In the genomic region with DNA sequence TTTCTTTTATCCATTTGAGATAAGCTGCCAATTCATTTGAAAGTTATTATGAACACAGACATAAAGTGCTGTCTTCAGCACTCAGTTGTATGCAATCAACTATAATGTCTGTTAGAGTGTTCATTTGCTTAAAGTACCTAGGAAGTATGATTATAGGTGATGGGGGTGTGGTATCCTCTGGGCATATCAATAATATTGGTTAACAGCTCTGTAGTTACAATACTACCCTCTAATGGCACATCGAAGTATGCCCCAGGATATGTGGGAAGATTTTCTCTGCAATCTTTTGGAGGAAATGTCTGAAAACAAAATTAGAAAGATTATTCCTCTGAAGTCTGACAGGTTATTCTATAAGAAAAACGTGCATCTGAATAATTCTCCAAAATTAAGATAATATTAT, we compare ENCODE assay signal across 10 cellular contexts.
DNase-seq lines count a peak whose midpoint lies in the region; ATAC-seq, FAIRE-seq and TF ChIP-seq lines count a peak whose summit lies in the region.
"Had no signal": no experiment of that assay in that cellular context is flagged by ENCODE, and none has a peak within 500 bp of the region (broad histone marks: within the 10 kb centered on the region; RNA-seq: fewer than 3 reads in every experiment).

No MANE protein-coding gene starts in this region.

- H3K9me3 ChIP-seq in astrocyte (ENCODE audit: insufficient read depth, low read depth, low read length) (no peaks in the 10 kb centered on the region), left lung (no peaks in the 10 kb centered on the region)
- H3K9me3 ChIP-seq in effector memory CD4-positive, alpha-beta T cell (ENCODE audit: control insufficient read depth, low read length) = no peaks in the 10 kb centered on the region

- H3K79me2 ChIP-seq in astrocyte (ENCODE audit: insufficient read depth, low read length) = no peaks in the 10 kb centered on the region

- no peak for FAIRE-seq in astrocyte (lab: Jason Lieb, UNC)

- H3K4me3 ChIP-seq in astrocyte (ENCODE audit: insufficient read depth, low read depth, low read length) (no peak overlapping the region), left lung (no peak overlapping the region)
- H3K4me3 ChIP-seq in effector memory CD4-positive, alpha-beta T cell (ENCODE audit: insufficient read depth, low read depth, low read length, poor library complexity, severe bottlenecking) = no peak overlapping the region

- H3K4me3 Mint-ChIP-seq in astrocyte (ENCODE audit: unreplicated experiment) = no peak overlapping the region

- H3K4me1 Mint-ChIP-seq in astrocyte (ENCODE audit: low read depth, unreplicated experiment) = peaks cover 19% of the 10 kb centered on the region

- H3K27ac ChIP-seq in astrocyte (ENCODE audit: low read depth, low read length) (no peak overlapping the region), left lung (no peak overlapping the region)
- no peak overlapping the region for H3K27ac ChIP-seq in effector memory CD4-positive, alpha-beta T cell (ENCODE audit: insufficient read depth, low read length, poor library complexity, severe bottlenecking)

- H3K4me1 ChIP-seq in astrocyte (ENCODE audit: insufficient read depth, low read length) (no peaks in the 10 kb centered on the region), left lung (no peaks in the 10 kb centered on the region)
- H3K4me1 ChIP-seq in effector memory CD4-positive, alpha-beta T cell (ENCODE audit: control insufficient read depth, insufficient read depth, low read length, poor library complexity, severe bottlenecking) = no peaks in the 10 kb centered on the region

- H3K36me3 ChIP-seq in astrocyte (ENCODE audit: insufficient read depth, low read length) = no peaks in the 10 kb centered on the region
- H3K36me3 ChIP-seq in left lung = no peaks in the 10 kb centered on the region
- no peaks in the 10 kb centered on the region for H3K36me3 ChIP-seq in effector memory CD4-positive, alpha-beta T cell (ENCODE audit: control insufficient read depth, insufficient read depth, low read length)

- no peaks in the 10 kb centered on the region for H3K36me3 Mint-ChIP-seq in astrocyte (ENCODE audit: low read depth, unreplicated experiment)

- H3K9me3 Mint-ChIP-seq in astrocyte (ENCODE audit: unreplicated experiment) = peaks cover 6% of the 10 kb centered on the region

- TF ChIP-seq CTCF in astrocyte (IDR thresholded peaks at IDR 0.05; ENCODE audit: insufficient read depth, low read depth, low read length) (peak; percentile 44), left lung (IDR thresholded peaks at IDR 0.05) (peak in 1 of 2 donors; percentile 22)

- intact Hi-C loops in left lung (cut with DNase I) = no loop called here

- peak; percentile 31 for ATAC-seq in left lung
- no peak for ATAC-seq in GM19467 (IDR thresholded peaks at IDR 0.05; ENCODE audit: unreplicated experiment)

- H3K4me2 ChIP-seq in astrocyte (ENCODE audit: low read length) = no peak overlapping the region

- no peaks in the 10 kb centered on the region for H4K20me1 ChIP-seq in astrocyte (ENCODE audit: insufficient read depth, low read length)

- no peak overlapping the region for H3K9ac ChIP-seq in astrocyte (ENCODE audit: low read length)

- DNase-seq in AG20443 (ENCODE audit: low spot score) (peak; percentile 37), HCEC 1CT (peak; percentile 18), astrocyte (ENCODE audit: low read depth) (no peak), left lung (no peak)
- DNase-seq in activated effector memory CD4-positive, alpha-beta T cell treated with Interleukin-2 at 50 U/mL for 16 hours = no peak
- no peak for DNase-seq in effector memory CD4-positive, alpha-beta T cell
- DNase-seq in central memory CD4-positive, alpha-beta T cell = no peak
- DNase-seq: activated CD8-positive, alpha-beta memory T cell treated with anti-CD3 and anti-CD28 coated beads, Interleukin-2, amount 50 U/mL, for 4 hours; NCI-H526 treated with DMSO at 0.1 percent for 48 hours had no signal

- no peaks in the 10 kb centered on the region for H3K27me3 Mint-ChIP-seq in astrocyte (ENCODE audit: low read depth, unreplicated experiment)

- no peak overlapping the region for H3K27ac Mint-ChIP-seq in astrocyte (ENCODE audit: unreplicated experiment)

- no peaks in the 10 kb centered on the region for H3K27me3 ChIP-seq in astrocyte (ENCODE audit: insufficient read depth, low read length)
- H3K27me3 ChIP-seq in left lung = no peaks in the 10 kb centered on the region
- H3K27me3 ChIP-seq in effector memory CD4-positive, alpha-beta T cell (replicated peaks; ENCODE audit: control insufficient read depth, insufficient read depth, low read length, poor library complexity, severe bottlenecking) = no peaks in the 10 kb centered on the region

- no peak overlapping the region for H2AFZ ChIP-seq in astrocyte (ENCODE audit: low read depth, low read length)

Comparison
In these comparisons a context has a peak if more than half of its experiments do, and no peak if none do; other contexts are left out.
1. DNase-seq: peak in AG20443 (single experiment) and HCEC 1CT (single experiment); none in astrocyte (single experiment), left lung (0 of 2), activated effector memory CD4-positive, alpha-beta T cell treated with Interleukin-2 at 50 U/mL for 16 hours (single experiment), effector memory CD4-positive, alpha-beta T cell (0 of 3) and central memory CD4-positive, alpha-beta T cell (single experiment).